ENCODE assay signal across 18 cellular contexts in the genomic region with DNA sequence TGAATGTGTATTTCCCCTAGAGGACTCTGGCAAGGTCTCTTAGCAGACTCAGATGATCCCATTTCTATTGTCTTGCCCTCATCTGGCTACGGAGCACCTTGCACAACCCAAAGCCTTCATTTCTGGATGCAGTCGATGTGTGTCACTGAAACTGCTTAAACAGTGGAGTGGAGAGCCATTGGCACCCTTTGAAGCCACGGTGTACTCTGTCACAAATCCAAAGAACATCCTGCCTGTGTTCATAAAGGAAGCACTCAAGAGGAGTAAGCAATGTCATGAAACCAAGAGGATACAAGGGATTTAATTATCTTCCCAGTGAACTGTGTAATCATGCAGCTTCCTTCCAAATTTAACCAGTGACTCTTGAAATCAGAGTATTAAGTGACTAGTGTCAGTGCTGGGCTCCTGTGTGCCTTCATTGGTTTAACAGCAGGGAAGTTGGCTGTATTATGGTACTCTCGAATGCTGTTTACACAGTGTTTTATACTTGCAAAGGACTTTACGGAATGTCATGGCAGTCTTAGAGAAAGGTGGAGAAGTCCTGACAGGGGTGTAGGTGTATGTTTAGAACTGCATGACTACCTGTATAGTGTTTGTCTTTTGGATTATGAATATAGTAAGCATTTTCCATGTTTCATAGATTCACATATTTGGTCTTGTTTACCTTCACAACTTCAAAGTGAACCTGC. TPM values are rescaled to one million over a fixed set of nuclear protein-coding genes. Genes with fewer than 3 reads are reported as not detected.
A peak's percentile ranks its signal among the peaks of the same experiment; 100 is the strongest.
DNase-seq lines count a peak whose midpoint lies in the region; ATAC-seq and TF ChIP-seq lines count a peak whose summit lies in the region.
"Had no signal": no experiment of that assay in that cellular context is flagged by ENCODE, and none has a peak within 500 bp of the region (broad histone marks: within the 10 kb centered on the region; RNA-seq: fewer than 3 reads in every experiment).

No MANE protein-coding gene starts in this region.

- DNase-seq in NCI-H1092 treated with DMSO at 0.1 percent for 48 hours (lab: John Stamatoyannopoulos, UW) (peak; percentile 32), NCI-H345 treated with DMSO at 0.1 percent for 48 hours (lab: John Stamatoyannopoulos, UW; ENCODE audit: unreplicated experiment) (peak; percentile 78), heart left ventricle (peak in 1 of 5 donors; percentile 46), myocyte (ENCODE audit: low read depth) (peak; percentile 15), colonic mucosa (no peak)
- DNase-seq: activated CD4-positive, alpha-beta T cell treated with anti-CD3 and anti-CD28 coated beads for 4 hours; activated CD8-positive, alpha-beta memory T cell treated with anti-CD3 and anti-CD28 coated beads, Interleukin-2, amount 10 ng/mL, durations not matched to agents 7 days and 5 days; central memory CD4-positive, alpha-beta T cell; effector CD4-positive, alpha-beta T cell; esophagus squamous epithelium; glutamatergic neuron; NCI-H1694; NCI-H526 treated with DMSO at 0.1 percent for 48 hours; stimulated activated CD4-positive, alpha-beta T cell treated with anti-CD3 and anti-CD28 coated beads, Interleukin-12 subunit alpha, Interleukin-12 subunit beta, amount 100 ng/mL, for 4 hours; testis had no signal

- WGBS in heart left ventricle, 4 donors, result 37 to 53% (median 41%) methylated on average over 5 of the region's 5 CpGs

- peaks cover 0 to 100% (median 56%) of the 10 kb centered on the region in 9 donors for H3K36me3 ChIP-seq in heart left ventricle
- no peaks in the 10 kb centered on the region for H3K36me3 ChIP-seq in colonic mucosa

- no peaks in the 10 kb centered on the region for H3K27me3 ChIP-seq in heart left ventricle
- H3K27me3 ChIP-seq in colonic mucosa, result no peaks in the 10 kb centered on the region
- H3K27me3 ChIP-seq: esophagus squamous epithelium, testis had no signal

- H3K4me1 ChIP-seq in heart left ventricle (peaks cover 0 to 23% (median 7%) of the 10 kb centered on the region in 12 donors), colonic mucosa (no peaks in the 10 kb centered on the region)
- H3K4me1 ChIP-seq: testis had no signal

- peak overlapping the region in 8 of 12 donors; percentile 8 to 78 (median 31) for H3K27ac ChIP-seq in heart left ventricle
- H3K27ac ChIP-seq in colonic mucosa, result no peak overlapping the region
- H3K27ac ChIP-seq: esophagus squamous epithelium, testis had no signal

- no peak overlapping the region for H3K9ac ChIP-seq in colonic mucosa (ENCODE audit: low read depth in 2 of 2, low read length in 2 of 2)

- TF ChIP-seq POLR2A in heart left ventricle (IDR thresholded peaks at IDR 0.05), result no peak

- H3K4me3 ChIP-seq in heart left ventricle, result no peak overlapping the region
- H3K4me3 ChIP-seq in colonic mucosa, result no peak overlapping the region
- H3K4me3 ChIP-seq: esophagus squamous epithelium, testis had no signal

- ATAC-seq in heart left ventricle (peak; percentile 82 to 87 (median 84)), GM21825 (IDR thresholded peaks at IDR 0.05; ENCODE audit: unreplicated experiment) (no peak), HG03469 (IDR thresholded peaks at IDR 0.05; ENCODE audit: unreplicated experiment) (no peak)
- ATAC-seq: activated CD8-positive, alpha-beta memory T cell treated with anti-CD3 and anti-CD28 coated beads, Interleukin-2, amount 10 ng/mL, durations not matched to agents 7 days and 5 days had no signal

- intact Hi-C loops in heart left ventricle (cut with DNase I) (loop anchor here in 6 of 10 donors (5.0 to 10.0 kb wide), 3 partner anchors 167 to 342 kb away; no protein-coding TSS in a partner anchor), colonic mucosa (cut with DNase I) (loop anchor here (5.0 kb wide), 1 partner anchor 342 kb away; no protein-coding TSS in a partner anchor)

- no peaks in the 10 kb centered on the region for H3K9me3 ChIP-seq in heart left ventricle
- H3K9me3 ChIP-seq in colonic mucosa, result no peaks in the 10 kb centered on the region
- H3K9me3 ChIP-seq: esophagus squamous epithelium, testis had no signal

- no peak for TF ChIP-seq CTCF in heart left ventricle (IDR thresholded peaks at IDR 0.05)
- TF ChIP-seq CTCF in colonic mucosa (IDR thresholded peaks at IDR 0.05), result no peak

RNA-seq across cellular contexts. Expression of a gene that starts 41.9 kb away (rescaled TPM):
- total RNA-seq in heart left ventricle (1 to 10 TPM in 2 of 9 donors, under 1 TPM in 7; 0.18 to 7.7 (median 0.36) TPM), myocyte (0.51 TPM in 1 of 2 replicates, not detected in the other), colonic mucosa (1 to 10 TPM in 1 of 2 donors, under 1 TPM in 1; 0.30 to 1.4 TPM)
- polyA plus RNA-seq in heart left ventricle, result under 1 TPM; 0.08 to 0.18 TPM
- polyA plus RNA-seq in myocyte (2012), result 0.14 TPM
- total RNA-seq: SK-MEL-5 had no signal

Comparison
In these comparisons a context has a peak if more than half of its experiments do, and no peak if none do; other contexts are left out.
1. ATAC-seq: peak in heart left ventricle (4 of 4); none in GM21825 (single experiment) and HG03469 (single experiment).